ENCODE assay signal across 1 cellular context in the genomic region with DNA sequence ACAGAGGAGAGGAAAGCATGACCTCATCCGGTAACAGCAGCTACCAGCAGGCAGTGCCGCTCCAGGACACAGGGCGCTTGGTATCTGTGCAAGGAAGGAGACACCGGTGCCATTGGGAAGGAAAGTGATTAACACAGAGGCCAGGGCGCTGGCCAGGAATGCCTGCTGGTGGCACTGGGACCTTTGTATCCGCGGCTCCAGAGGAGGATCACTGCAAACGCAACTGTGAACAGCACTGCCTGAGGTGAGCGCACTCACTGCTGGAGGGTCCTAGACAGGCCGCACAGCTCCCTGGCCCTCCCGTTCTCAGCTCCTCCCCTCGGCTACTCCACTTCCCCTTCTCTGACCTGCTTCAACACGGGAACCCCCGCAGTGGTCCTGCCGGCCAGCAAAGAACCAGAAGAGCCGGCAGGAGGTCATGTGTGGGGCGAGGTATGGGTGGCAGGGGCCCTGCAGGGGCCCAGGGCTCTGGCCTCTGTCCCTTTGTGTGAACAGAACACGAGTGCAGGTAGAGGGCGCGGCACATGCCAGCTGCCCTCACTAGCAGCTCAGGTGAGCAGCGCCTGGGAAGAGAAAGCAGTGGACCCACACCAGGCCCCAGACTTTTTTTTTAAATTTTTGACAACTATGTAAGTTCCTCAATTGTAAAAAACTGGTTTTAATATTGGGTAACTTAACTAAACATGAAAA.
TF ChIP-seq lines count a peak whose summit lies in the region.

No MANE protein-coding gene starts in this region.

TF ChIP-seq in WTC11, 78 proteins besides CTCF, POLR2A, EP300 and RAD21 (continued from another document):
- TF ChIP-seq IRF2 (CRISPR knock-in tag; IDR thresholded peaks at IDR 0.05; ENCODE audit: borderline replicate concordance, low read depth) (no peak), JUN (CRISPR knock-in tag; IDR thresholded peaks at IDR 0.05) (no peak), ETV6 (CRISPR knock-in tag; IDR thresholded peaks at IDR 0.05) (no peak), NR2C2 (CRISPR knock-in tag; IDR thresholded peaks at IDR 0.05) (no peak), EMX1 (CRISPR knock-in tag; IDR thresholded peaks at IDR 0.05) (no peak), GTF2I (CRISPR knock-in tag; conservative IDR thresholded peaks at IDR 0.05) (no peak), ATF1 (CRISPR knock-in tag; IDR thresholded peaks at IDR 0.05) (no peak)
- TF ChIP-seq, protein P1, sequence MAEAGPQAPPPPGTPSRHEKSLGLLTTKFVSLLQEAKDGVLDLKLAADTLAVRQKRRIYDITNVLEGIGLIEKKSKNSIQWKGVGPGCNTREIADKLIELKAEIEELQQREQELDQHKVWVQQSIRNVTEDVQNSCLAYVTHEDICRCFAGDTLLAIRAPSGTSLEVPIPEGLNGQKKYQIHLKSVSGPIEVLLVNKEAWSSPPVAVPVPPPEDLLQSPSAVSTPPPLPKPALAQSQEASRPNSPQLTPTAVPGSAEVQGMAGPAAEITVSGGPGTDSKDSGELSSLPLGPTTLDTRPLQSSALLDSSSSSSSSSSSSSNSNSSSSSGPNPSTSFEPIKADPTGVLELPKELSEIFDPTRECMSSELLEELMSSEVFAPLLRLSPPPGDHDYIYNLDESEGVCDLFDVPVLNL (CRISPR knock-in tag; IDR thresholded peaks at IDR 0.05; ENCODE audit: borderline replicate concordance, low read depth) = no peak
